ENCODE assay signal across 8 cellular contexts in the genomic region with DNA sequence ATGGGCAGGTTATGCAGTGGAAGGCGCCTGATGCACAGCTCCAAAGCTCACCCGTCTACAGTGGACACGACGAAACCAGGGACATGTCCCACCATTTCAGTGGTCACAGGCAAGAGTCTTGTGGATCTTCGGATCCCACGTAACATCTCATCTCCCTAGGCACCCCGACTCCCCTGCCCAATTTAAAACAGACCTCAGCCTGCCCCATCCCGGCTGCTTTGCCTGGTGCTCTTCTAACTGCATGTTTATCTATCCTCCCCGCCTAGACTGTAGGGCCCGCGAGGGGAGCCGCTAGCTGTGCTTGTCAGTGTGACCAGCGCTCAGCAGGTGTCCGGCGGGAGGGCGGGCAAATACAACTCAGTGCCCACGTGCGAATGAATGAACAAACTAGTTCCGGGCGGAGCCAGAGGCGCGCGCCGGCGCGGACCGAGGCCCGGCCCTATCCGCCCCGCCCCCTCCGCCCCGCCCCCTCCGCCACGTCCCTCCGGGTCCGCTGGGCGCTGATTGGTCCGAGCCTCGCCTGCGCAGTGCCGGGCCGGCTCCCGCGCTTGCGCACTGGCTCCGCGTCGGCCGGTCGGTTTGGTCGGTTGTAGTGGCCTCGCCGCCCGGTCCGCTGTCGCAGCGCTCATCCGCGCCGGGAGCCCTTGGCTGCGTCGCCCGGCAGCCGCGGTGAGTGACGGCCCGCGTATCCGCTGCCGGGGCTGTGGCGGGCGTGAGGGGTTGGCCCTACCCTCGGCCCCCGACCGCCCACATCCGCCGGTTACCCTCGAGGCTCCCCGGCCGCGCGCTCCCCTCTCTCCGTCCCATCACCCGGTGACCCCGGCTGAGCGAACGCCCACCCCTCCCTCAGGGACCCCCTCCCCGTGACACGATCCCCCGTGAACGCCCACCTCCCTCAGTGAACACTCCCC.
DNase-seq lines count a peak whose midpoint lies in the region; ATAC-seq and TF ChIP-seq lines count a peak whose summit lies in the region.

No MANE protein-coding gene starts in this region.

- 3 to 7% methylated on average over 9 to 88 of the region's 91 CpGs for WGBS in endodermal cell (ENCODE audit: insufficient coverage in 1 of 2, insufficient read length in 1 of 2), 2 experiments

- H3K27ac Mint-ChIP-seq in activated CD8-positive, alpha-beta memory T cell treated with anti-CD3 and anti-CD28 coated beads, Interleukin-2, amount 10 ng/mL, durations not matched to agents 7 days and 5 days, result peak overlapping the region; percentile 90
- peak overlapping the region; percentile 85 for H3K27ac Mint-ChIP-seq in endodermal cell

- H3K4me1 ChIP-seq in endodermal cell (ENCODE audit: control insufficient read depth, insufficient read depth, low read length), result peaks cover 4% of the 10 kb centered on the region

- peaks cover 28% of the 10 kb centered on the region for H3K4me1 Mint-ChIP-seq in activated CD8-positive, alpha-beta memory T cell treated with anti-CD3 and anti-CD28 coated beads, Interleukin-2, amount 10 ng/mL, durations not matched to agents 7 days and 5 days
- H3K4me1 Mint-ChIP-seq in endodermal cell, result peaks cover 12% of the 10 kb centered on the region

- DNase-seq in Caki2 (ENCODE audit: low read depth) (peak; percentile 80), HUDEP-2 (lab: John Stamatoyannopoulos, UW; ENCODE audit: unreplicated experiment in 76 of 76) (peak in 74 of 76 experiments; percentile 22 to 97 (median 86)), NOMO-1 treated with DMSO at 0.1 percent for 48 hours (lab: John Stamatoyannopoulos, UW; ENCODE audit: unreplicated experiment) (peak; percentile 83), endodermal cell (peak; percentile 100), mesenteric fat pad (ENCODE audit: low spot score) (peak; percentile 98)
- peak; percentile 91 for DNase-seq in activated CD8-positive, alpha-beta memory T cell treated with anti-CD3 and anti-CD28 coated beads, Interleukin-2, amount 10 ng/mL, durations not matched to agents 7 days and 5 days
- peak; percentile 81 for DNase-seq in stimulated activated CD8-positive, alpha-beta memory T cell treated with anti-CD3 and anti-CD28 coated beads, Interleukin-12 subunit alpha, Interleukin-12 subunit beta, amount 100 ng/mL, for 4 hours (ENCODE audit: low read depth)

- H3K27ac ChIP-seq in endodermal cell (ENCODE audit: low read depth, low read length), result peak overlapping the region; percentile 76

- no peaks in the 10 kb centered on the region for H3K9me3 Mint-ChIP-seq in activated CD8-positive, alpha-beta memory T cell treated with anti-CD3 and anti-CD28 coated beads, Interleukin-2, amount 10 ng/mL, durations not matched to agents 7 days and 5 days (ENCODE audit: low read depth)
- H3K9me3 Mint-ChIP-seq in endodermal cell, result no peaks in the 10 kb centered on the region

- H3K36me3 Mint-ChIP-seq in activated CD8-positive, alpha-beta memory T cell treated with anti-CD3 and anti-CD28 coated beads, Interleukin-2, amount 10 ng/mL, durations not matched to agents 7 days and 5 days, result peaks cover 15% of the 10 kb centered on the region
- peaks cover 22% of the 10 kb centered on the region for H3K36me3 Mint-ChIP-seq in endodermal cell (ENCODE audit: low read depth)

- no peaks in the 10 kb centered on the region for H3K9me3 ChIP-seq in endodermal cell (ENCODE audit: control insufficient read depth, low read length)

- in situ Hi-C loops in Caki2 (cut with HindIII; ENCODE audit: low pct_unique_long_range_greater_than_20kb, low sequenced_read_pairs), result no loop called here

- no peaks in the 10 kb centered on the region for H3K27me3 ChIP-seq in endodermal cell (ENCODE audit: control insufficient read depth, insufficient read depth, low read length, poor library complexity, severe bottlenecking)

- no peaks in the 10 kb centered on the region for H3K27me3 Mint-ChIP-seq in activated CD8-positive, alpha-beta memory T cell treated with anti-CD3 and anti-CD28 coated beads, Interleukin-2, amount 10 ng/mL, durations not matched to agents 7 days and 5 days
- no peaks in the 10 kb centered on the region for H3K27me3 Mint-ChIP-seq in endodermal cell (ENCODE audit: insufficient read depth)

- CTCF ChIA-PET in activated CD8-positive, alpha-beta memory T cell treated with anti-CD3 and anti-CD28 coated beads, Interleukin-2, amount 10 ng/mL, durations not matched to agents 7 days and 5 days (lab: Charles Lee), result no interaction called here

- H3K36me3 ChIP-seq in endodermal cell (ENCODE audit: control insufficient read depth, insufficient read depth, low read length), result peaks cover 25% of the 10 kb centered on the region

- H3K4me3 Mint-ChIP-seq in activated CD8-positive, alpha-beta memory T cell treated with anti-CD3 and anti-CD28 coated beads, Interleukin-2, amount 10 ng/mL, durations not matched to agents 7 days and 5 days, result peak overlapping the region; percentile 94
- H3K4me3 Mint-ChIP-seq in endodermal cell, result peak overlapping the region; percentile 78

- H3K9ac ChIP-seq in endodermal cell (ENCODE audit: extremely low read depth, low read length, poor library complexity, severe bottlenecking), result peak overlapping the region; percentile 85

- H3K4me3 ChIP-seq in endodermal cell (ENCODE audit: low read length), result peak overlapping the region; percentile 79

- ATAC-seq in GM21390 (IDR thresholded peaks at IDR 0.05; ENCODE audit: unreplicated experiment), result peak; percentile 88
- ATAC-seq in activated CD8-positive, alpha-beta memory T cell treated with anti-CD3 and anti-CD28 coated beads, Interleukin-2, amount 10 ng/mL, durations not matched to agents 7 days and 5 days, result peak; percentile 91

- TF ChIP-seq CTCF in endodermal cell (conservative IDR thresholded peaks at IDR 0.05), result no peak

Comparison
In these comparisons a context has a peak if more than half of its experiments do, and no peak if none do; other contexts are left out.
1. Peak in every context shown above with its lines: DNase-seq, ATAC-seq, H3K4me3 ChIP-seq and H3K27ac ChIP-seq.